In the genomic region with DNA sequence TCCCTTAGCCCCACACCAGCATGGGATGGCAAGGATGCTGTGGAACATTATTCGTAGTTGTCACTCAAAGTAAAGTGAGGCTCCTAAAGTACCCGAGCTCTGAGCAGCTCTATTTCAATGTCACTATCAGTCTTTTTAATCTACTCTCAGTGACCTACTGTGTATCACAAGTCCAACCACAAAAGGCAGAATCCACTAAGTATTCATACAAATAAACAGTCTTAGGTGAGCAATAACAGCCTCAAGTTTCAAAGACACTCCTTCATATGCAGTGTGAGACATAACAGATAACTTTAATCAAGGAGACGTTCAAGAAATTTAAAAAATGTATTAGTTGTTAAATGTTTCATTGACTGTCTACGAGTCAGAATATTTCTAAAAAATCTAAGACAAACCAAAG, we compare ENCODE assay signal across 18 cellular contexts.
A peak's percentile ranks its signal among the peaks of the same experiment; 100 is the strongest.
DNase-seq lines count a peak whose midpoint lies in the region; ATAC-seq, FAIRE-seq and TF ChIP-seq lines count a peak whose summit lies in the region.
"Had no signal": no experiment of that assay in that cellular context is flagged by ENCODE, and none has a peak within 500 bp of the region (broad histone marks: within the 10 kb centered on the region; RNA-seq: fewer than 3 reads in every experiment).

No MANE protein-coding gene starts in this region.

- no peak overlapping the region for H3K4ac ChIP-seq in H1 (replicated peaks; ENCODE audit: insufficient read length, low read depth, low read length)

- H3K9ac ChIP-seq in H1 (replicated peaks in 1 of 4; ENCODE audit: extremely low read depth in 1 of 4, low read depth in 3 of 4, low read length in 3 of 4) (no peak overlapping the region), neural progenitor cell (no peak overlapping the region), kidney (ENCODE audit: low read length in 2 of 2) (no peak overlapping the region)
- H3K9ac ChIP-seq: BLaER1 had no signal

- H3K4me1 ChIP-seq in A549 (no peaks in the 10 kb centered on the region), H1 (replicated peaks in 1 of 4; ENCODE audit: control insufficient read depth in 3 of 4, insufficient read depth in 4 of 4, low read length in 3 of 4) (peaks cover 0 to 2% (median 0%) of the 10 kb centered on the region in 4 experiments; a peak in 1 of 7 replicates), neural progenitor cell (peaks cover 45% of the 10 kb centered on the region), kidney (ENCODE audit: control insufficient read depth in 1 of 2, insufficient read depth in 1 of 2, low read depth in 1 of 2, low read length in 2 of 2) (no peaks in the 10 kb centered on the region)
- H3K4me1 ChIP-seq: BLaER1, HAP-1 had no signal

- TF ChIP-seq RAD21 in A549 (conservative IDR thresholded peaks at IDR 0.05 in 1 of 2, IDR thresholded peaks at IDR 0.05 in 1 of 2), result no peak
- TF ChIP-seq RAD21 in H1 (IDR thresholded peaks at IDR 0.05 in 1 of 2, conservative IDR thresholded peaks at IDR 0.05 in 1 of 2; ENCODE audit: low read depth in 2 of 2, low read length in 2 of 2), result no peak

- no peaks in the 10 kb centered on the region for H3K79me1 ChIP-seq in H1 (ENCODE audit: low read depth, low read length)

- no peaks in the 10 kb centered on the region for H3F3A ChIP-seq in neural progenitor cell (ENCODE audit: low read depth)

- no peaks in the 10 kb centered on the region for H3K23me2 ChIP-seq in H1 (ENCODE audit: low read depth, low read length)

- H4K8ac ChIP-seq in H1 (ENCODE audit: extremely low read depth, insufficient read depth, low read length), result no peak overlapping the region

- H3K4me1 Mint-ChIP-seq in neural progenitor cell, result peaks cover 66% of the 10 kb centered on the region
- H3K4me1 Mint-ChIP-seq: CD14-positive monocyte; CD4-positive, alpha-beta memory T cell had no signal

- 34% methylated on average over 4 of the region's 4 CpGs for WGBS in A549 (ENCODE audit: missing lambda C conversion rate)
- 89% methylated on average over 4 of the region's 4 CpGs; no CpG with 5 or more reads in 1 of the 2 experiments for WGBS in H1 (ENCODE audit: extremely low coverage in 1 of 2, insufficient coverage in 1 of 2, insufficient read length in 1 of 2, insufficient replicate concordance in 2 of 2, low coverage in 1 of 2, low lambda C conversion rate in 2 of 2, missing lambda C conversion rate in 1 of 2), 2 experiments

- no peak overlapping the region for H4K91ac ChIP-seq in H1 (replicated peaks; ENCODE audit: insufficient read length, low read length)

- no peaks in the 10 kb centered on the region for H3K9me3 ChIP-seq in A549
- H3K9me3 ChIP-seq in H1 (ENCODE audit: insufficient read depth in 2 of 2, low read depth in 1 of 2, low read length in 1 of 2), result no peaks in the 10 kb centered on the region
- H3K9me3 ChIP-seq in neural progenitor cell (ENCODE audit: low read depth), result no peaks in the 10 kb centered on the region
- no peaks in the 10 kb centered on the region for H3K9me3 ChIP-seq in kidney (ENCODE audit: control insufficient read depth in 1 of 2, low read length in 2 of 2)
- H3K9me3 ChIP-seq: BLaER1, HAP-1 had no signal

- H3K36me3 ChIP-seq in H1 (ENCODE audit: control insufficient read depth in 2 of 4, insufficient read depth in 4 of 4, low read length in 3 of 4) (no peaks in the 10 kb centered on the region), neural progenitor cell (no peaks in the 10 kb centered on the region), kidney (ENCODE audit: control insufficient read depth in 1 of 2, insufficient read depth in 2 of 2, low read length in 2 of 2) (no peaks in the 10 kb centered on the region)
- H3K36me3 ChIP-seq: BLaER1, HAP-1 had no signal

- no peak for TF ChIP-seq CTCF in A549 (IDR thresholded peaks at IDR 0.05)
- no peak for TF ChIP-seq CTCF in H1 (IDR thresholded peaks at IDR 0.05; ENCODE audit: control extremely low read depth in 1 of 3, insufficient read depth in 1 of 3, low read depth in 1 of 3, low read length in 3 of 3)
- no peak for TF ChIP-seq CTCF in neural progenitor cell (IDR thresholded peaks at IDR 0.05)
- no peak for TF ChIP-seq CTCF in kidney (IDR thresholded peaks at IDR 0.05; ENCODE audit: borderline replicate concordance, extremely low read depth, insufficient read depth)

- H3K18ac ChIP-seq in H1 (ENCODE audit: extremely low read depth, low read length), result no peak overlapping the region

- no peak overlapping the region for H3K23ac ChIP-seq in H1 (ENCODE audit: insufficient read length)

- H3K79me2 ChIP-seq in H1 (ENCODE audit: control insufficient read depth in 1 of 2, insufficient read depth in 2 of 2, low read length in 2 of 2) (no peaks in the 10 kb centered on the region), neural progenitor cell (ENCODE audit: low read depth) (no peaks in the 10 kb centered on the region)

- peaks cover 22% of the 10 kb centered on the region for H3K9me3 Mint-ChIP-seq in neural progenitor cell
- H3K9me3 Mint-ChIP-seq: IgD-negative memory B cell had no signal

- H3K4me3 Mint-ChIP-seq in neural progenitor cell, result no peak overlapping the region
- H3K4me3 Mint-ChIP-seq: CD14-positive monocyte; CD4-positive, alpha-beta memory T cell; IgD-negative memory B cell had no signal

- H4K5ac ChIP-seq in H1 (ENCODE audit: insufficient read length, low read depth, low read length), result no peak overlapping the region

- H3K4me2 ChIP-seq in A549 (no peak overlapping the region), H1 (ENCODE audit: insufficient read depth in 1 of 2, low read depth in 2 of 2, low read length in 2 of 2) (no peak overlapping the region), neural progenitor cell (peak overlapping the region; percentile 16)
- H3K4me2 ChIP-seq: BLaER1 had no signal

- H2BK5ac ChIP-seq in H1 (ENCODE audit: low read depth, low read length), result no peak overlapping the region

- no peak overlapping the region for H3K14ac ChIP-seq in H1 (ENCODE audit: insufficient read length)

- H4K20me1 ChIP-seq in H1 (replicated peaks in 1 of 2; ENCODE audit: control insufficient read depth in 1 of 2, insufficient read depth in 2 of 2, low read length in 2 of 2) (no peaks in the 10 kb centered on the region), neural progenitor cell (ENCODE audit: low read depth) (no peaks in the 10 kb centered on the region)
- H4K20me1 ChIP-seq: BLaER1 had no signal

- no peak for TF ChIP-seq POLR2A in A549 (IDR thresholded peaks at IDR 0.05; ENCODE audit: low read length)
- no peak for TF ChIP-seq POLR2A in H1 (IDR thresholded peaks at IDR 0.05; ENCODE audit: control extremely low read depth in 1 of 2, low read depth in 2 of 2, low read length in 2 of 2)

- no peak overlapping the region for H3K27ac ChIP-seq in A549
- no peak overlapping the region for H3K27ac ChIP-seq in H1 (ENCODE audit: low read depth, low read length)
- no peak overlapping the region for H3K27ac ChIP-seq in neural progenitor cell
- H3K27ac ChIP-seq in kidney (ENCODE audit: low read depth in 2 of 2, low read length in 2 of 2), result no peak overlapping the region
- H3K27ac ChIP-seq: 22Rv1, BLaER1, HL-60 had no signal

- DNase-seq in A549 (ENCODE audit: low read depth in 1 of 2, low spot score in 1 of 2) (no peak), M059J (ENCODE audit: low read depth) (peak; percentile 60), H1 (ENCODE audit: low read depth in 1 of 2, low spot score in 2 of 2) (no peak), neural progenitor cell (ENCODE audit: low spot score) (no peak), kidney (no peak), head of caudate nucleus (no peak), MV-4-11 (lab: John Stamatoyannopoulos, UW) (no peak)
- DNase-seq: CD4-positive, alpha-beta memory T cell; DMS153; DMS79; GF-D8 had no signal

- no peak overlapping the region for H2AK5ac ChIP-seq in H1 (ENCODE audit: low read depth, low read length)

- TF ChIP-seq EP300 in A549 (IDR thresholded peaks at IDR 0.05), result no peak
- no peak for TF ChIP-seq EP300 in H1 (IDR thresholded peaks at IDR 0.05; ENCODE audit: borderline replicate concordance in 1 of 2, low read depth in 2 of 2, low read length in 2 of 2)

- peak; percentile 23 for FAIRE-seq in A549 (lab: Jason Lieb, UNC)
- no peak for FAIRE-seq in H1 (lab: Jason Lieb, UNC)
- FAIRE-seq in kidney (lab: Jason Lieb, UNC), result no peak
- FAIRE-seq: HTR-8/SVneo had no signal

- peaks cover 11% of the 10 kb centered on the region for H3K36me3 Mint-ChIP-seq in neural progenitor cell
- H3K36me3 Mint-ChIP-seq: CD14-positive monocyte; CD4-positive, alpha-beta memory T cell; IgD-negative memory B cell had no signal

- H2BK12ac ChIP-seq in H1 (ENCODE audit: low read depth, low read length), result no peak overlapping the region

- H2BK120ac ChIP-seq in H1 (replicated peaks; ENCODE audit: low read depth, low read length), result no peak overlapping the region

- no peak for ATAC-seq in A549

- CTCF ChIA-PET in A549 (lab: Yijun Ruan, JAX), result no interaction called here
- CTCF ChIA-PET in H1 (lab: Charles Lee; ENCODE audit: partially characterized antibody), result interaction anchor here (0.6 kb wide), 1 partner anchor 648 kb away, joined by 3 read pairs; no protein-coding TSS in a partner anchor

- no peak overlapping the region for H2BK15ac ChIP-seq in H1 (ENCODE audit: low read length)

- no peak overlapping the region for H2BK20ac ChIP-seq in H1 (ENCODE audit: low read length)

- no peak overlapping the region for H3K56ac ChIP-seq in H1 (replicated peaks; ENCODE audit: insufficient read length, low read depth, low read length)

- H3K4me3 ChIP-seq in A549, result no peak overlapping the region
- no peak overlapping the region for H3K4me3 ChIP-seq in H1 (ENCODE audit: extremely low read depth in 1 of 4, insufficient read depth in 2 of 4, low read depth in 3 of 4, low read length in 4 of 4)
- H3K4me3 ChIP-seq in neural progenitor cell, result no peak overlapping the region
- no peak overlapping the region for H3K4me3 ChIP-seq in kidney (ENCODE audit: low read length in 2 of 2)
- H3K4me3 ChIP-seq: BLaER1, HAP-1 had no signal

- POLR2A ChIA-PET in A549 (lab: Yijun Ruan, JAX), result no interaction called here
- POLR2A ChIA-PET in H1 (lab: Charles Lee; ENCODE audit: partially characterized antibody), result no interaction called here

- intact Hi-C loops in kidney (cut with DNase I), result no loop called here
- intact Hi-C loops in head of caudate nucleus (cut with DNase I), result no loop called here

- peaks cover 2% of the 10 kb centered on the region for H3K27me3 Mint-ChIP-seq in neural progenitor cell (ENCODE audit: insufficient read depth, low read depth)
- H3K27me3 Mint-ChIP-seq: CD4-positive, alpha-beta memory T cell had no signal

- peak overlapping the region; percentile 58; the same call in 1 of the 2 replicates for H2AFZ ChIP-seq in H1 (ENCODE audit: low read length)
- H2AFZ ChIP-seq in neural progenitor cell (replicated peaks), result no peak overlapping the region

- H3K27me3 ChIP-seq in H1 (replicated peaks in 1 of 4; ENCODE audit: control insufficient read depth in 3 of 4, extremely low read depth in 1 of 4, insufficient read depth in 3 of 4, low read length in 3 of 4), result no peaks in the 10 kb centered on the region
- H3K27me3 ChIP-seq in neural progenitor cell, result no peaks in the 10 kb centered on the region
- H3K27me3 ChIP-seq: BLaER1 had no signal

- peak overlapping the region; percentile 85 for H3K27ac Mint-ChIP-seq in neural progenitor cell
- H3K27ac Mint-ChIP-seq: CD14-positive monocyte; CD4-positive, alpha-beta memory T cell; IgD-negative memory B cell had no signal

TF ChIP-seq in A549, 52 proteins besides CTCF, POLR2A, EP300 and RAD21 (continues in another document):
- TF ChIP-seq RARB (CRISPR knock-in tag; IDR thresholded peaks at IDR 0.05), result no peak
- TF ChIP-seq GATA3 (IDR thresholded peaks at IDR 0.05; ENCODE audit: borderline replicate concordance), result no peak

TF ChIP-seq in H1, 55 proteins besides CTCF, POLR2A, EP300 and RAD21 (continues in another document):
- no peak for TF ChIP-seq SP4 (IDR thresholded peaks at IDR 0.05; ENCODE audit: low read length)
